Comparison of ENCODE assay signal across 8 cellular contexts in the genomic region with DNA sequence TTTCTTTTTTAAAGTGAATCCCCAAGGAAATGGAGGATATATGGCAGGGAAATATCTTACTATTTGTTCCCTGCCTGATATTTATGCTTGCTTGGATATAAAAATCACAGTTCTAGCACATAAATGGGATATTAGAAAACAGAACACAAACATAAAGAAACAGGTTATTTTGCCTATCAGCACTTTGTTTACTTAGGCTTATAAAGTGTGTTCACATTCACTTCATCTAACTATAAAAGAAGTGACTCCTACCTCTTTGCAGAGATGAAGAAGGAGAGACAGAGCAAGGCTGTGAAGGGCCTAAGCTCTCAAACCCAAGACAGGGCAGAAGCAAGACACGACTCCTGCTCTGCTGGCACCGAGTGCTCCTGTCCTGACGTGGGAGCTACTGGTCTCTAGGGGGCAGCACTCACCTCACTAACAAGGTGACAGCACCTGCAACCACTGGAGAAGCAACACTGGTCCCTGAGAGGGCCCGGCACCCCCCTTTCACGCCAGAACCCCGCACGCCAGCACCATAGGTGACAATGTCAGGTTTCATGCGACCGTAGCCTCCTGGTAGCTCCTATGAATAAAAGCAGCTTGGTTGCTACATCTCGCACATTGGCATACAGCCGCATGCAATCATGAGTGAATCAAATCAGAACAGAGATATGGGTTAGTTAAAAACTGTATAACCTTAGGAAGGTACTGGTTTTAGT. TPM values are rescaled to one million over a fixed set of nuclear protein-coding genes. Genes with fewer than 3 reads are reported as not detected.
DNase-seq lines count a peak whose midpoint lies in the region; ATAC-seq, FAIRE-seq and TF ChIP-seq lines count a peak whose summit lies in the region.

No MANE protein-coding gene starts in this region.

- FAIRE-seq in endothelial cell of umbilical vein (lab: Jason Lieb, UNC): peak; percentile 75

- intact Hi-C loops in endothelial cell of umbilical vein (cut with micrococcal nuclease): loop anchor here (1.0 kb wide), 2 partner anchors 91 to 103 kb away; a partner anchor contains a TSS
- intact Hi-C loops in naive thymus-derived CD4-positive, alpha-beta T cell (cut with micrococcal nuclease): loop anchor here (1.0 to 10.0 kb wide), 6 partner anchors 32 to 420 kb away; a partner anchor contains a TSS

- no peak overlapping the region for H3K4me2 ChIP-seq in endothelial cell of umbilical vein (ENCODE audit: insufficient read depth, low read length)

- no peak overlapping the region for H3K9ac ChIP-seq in endothelial cell of umbilical vein (replicated peaks; ENCODE audit: extremely low read depth, insufficient read depth, low read length)

- peak overlapping the region in 1 of 9 donors; percentile 15 for H3K27ac Mint-ChIP-seq in naive thymus-derived CD4-positive, alpha-beta T cell

- H3K27ac ChIP-seq in endothelial cell of umbilical vein (ENCODE audit: insufficient read depth, low read depth, low read length): no peak overlapping the region
- no peak overlapping the region for H3K27ac ChIP-seq in naive thymus-derived CD4-positive, alpha-beta T cell (ENCODE audit: low read depth, low read length)

- H4K20me1 ChIP-seq in endothelial cell of umbilical vein (replicated peaks; ENCODE audit: control insufficient read depth, extremely low read depth, insufficient read depth, low read length): no peaks in the 10 kb centered on the region

- CTCF ChIA-PET in endothelial cell of umbilical vein (lab: Charles Lee): interaction anchor here (0.6 to 2.5 kb wide), 25 partner anchors 9 to 223 kb away, joined by 3 to 21 read pairs (median 5); a partner anchor contains a TSS
- CTCF ChIA-PET in naive thymus-derived CD4-positive, alpha-beta T cell (lab: Charles Lee): interaction anchor here (0.5 to 5.9 kb wide), 12 partner anchors 14 to 1886 kb away, joined by 3 to 31 read pairs (median 4); a partner anchor contains a TSS

- H2AFZ ChIP-seq in endothelial cell of umbilical vein (ENCODE audit: low read depth, low read length): no peak overlapping the region

- peak; percentile 52 for ATAC-seq in HG02885 (IDR thresholded peaks at IDR 0.05; ENCODE audit: poor library complexity, unreplicated experiment)
- ATAC-seq in naive thymus-derived CD4-positive, alpha-beta T cell: peak; percentile 87
- ATAC-seq in stimulated activated naive CD8-positive, alpha-beta T cell treated with anti-CD3 and anti-CD28 coated beads, Interleukin-15, Interleukin-2, amounts not matched to agents 100 U/mL and 50 U/mL, for 24 hours: peak; percentile 78
- ATAC-seq in HG02840 (IDR thresholded peaks at IDR 0.05; ENCODE audit: low FRiP score, unreplicated experiment): no peak

- POLR2A ChIA-PET in endothelial cell of umbilical vein (lab: Charles Lee): no interaction called here
- POLR2A ChIA-PET in naive thymus-derived CD4-positive, alpha-beta T cell (lab: Charles Lee): no interaction called here

- H3K9me1 ChIP-seq in endothelial cell of umbilical vein (replicated peaks; ENCODE audit: control insufficient read depth, extremely low read depth, insufficient read depth, low read length): no peaks in the 10 kb centered on the region

- H3K36me3 Mint-ChIP-seq in naive thymus-derived CD4-positive, alpha-beta T cell: peaks cover 17 to 54% (median 23%) of the 10 kb centered on the region in 5 donors

- no TSS peak for BruUV-seq in endothelial cell of umbilical vein (replicated peaks; lab: Mats Ljungman, UMichigan)

- no peaks in the 10 kb centered on the region for H3K9me3 Mint-ChIP-seq in naive thymus-derived CD4-positive, alpha-beta T cell

- H3K9me3 ChIP-seq in endothelial cell of umbilical vein (replicated peaks; ENCODE audit: control insufficient read depth, insufficient read depth, low read length): no peaks in the 10 kb centered on the region
- H3K9me3 ChIP-seq in naive thymus-derived CD4-positive, alpha-beta T cell (ENCODE audit: control insufficient read depth in 2 of 3, low read length in 3 of 3): no peaks in the 10 kb centered on the region

- no peaks in the 10 kb centered on the region for H3K27me3 Mint-ChIP-seq in naive thymus-derived CD4-positive, alpha-beta T cell

- no peaks in the 10 kb centered on the region for H3K79me2 ChIP-seq in endothelial cell of umbilical vein (ENCODE audit: control insufficient read depth, insufficient read depth, low read length)

- H3K4me3 Mint-ChIP-seq in naive thymus-derived CD4-positive, alpha-beta T cell: peak overlapping the region in 1 of 10 donors; percentile 18

- no peak overlapping the region for H3K4me3 ChIP-seq in endothelial cell of umbilical vein (replicated peaks in 1 of 3; ENCODE audit: insufficient read depth in 1 of 3, low read depth in 1 of 3, low read length in 3 of 3)
- H3K4me3 ChIP-seq in naive thymus-derived CD4-positive, alpha-beta T cell (ENCODE audit: low read length): no peak overlapping the region

- H3K27me3 ChIP-seq in endothelial cell of umbilical vein (ENCODE audit: control insufficient read depth in 2 of 2, insufficient read depth in 2 of 2, low read length in 2 of 2): no peaks in the 10 kb centered on the region
- H3K27me3 ChIP-seq in naive thymus-derived CD4-positive, alpha-beta T cell (ENCODE audit: control insufficient read depth in 2 of 2, insufficient read depth in 2 of 2, low read length in 2 of 2): no peaks in the 10 kb centered on the region

- dilution Hi-C loops in endothelial cell of umbilical vein (cut with MboI; ENCODE audit: extremely low pct_ligation_motif_present, low sequenced_read_pairs): no loop called here

- DNase-seq in EH (ENCODE audit: low read depth) (peak; percentile 69), NCI-H748 (lab: John Stamatoyannopoulos, UW; ENCODE audit: unreplicated experiment) (peak; percentile 56), endothelial cell of umbilical vein (ENCODE audit: low read depth, low spot score) (peak; percentile 66)
- peak; percentile 81 for DNase-seq in activated CD8-positive, alpha-beta memory T cell treated with anti-CD3 and anti-CD28 coated beads for 24 hours
- DNase-seq in naive thymus-derived CD4-positive, alpha-beta T cell: peak; percentile 31 to 71 (median 65)
- peak; percentile 76 for DNase-seq in stimulated activated naive CD8-positive, alpha-beta T cell treated with anti-CD3 and anti-CD28 coated beads, Interleukin-15, Interleukin-2, amounts not matched to agents 100 U/mL and 50 U/mL, for 24 hours

- no peaks in the 10 kb centered on the region for H3K4me1 ChIP-seq in endothelial cell of umbilical vein (ENCODE audit: control insufficient read depth, extremely low read depth, insufficient read depth, low read length)
- peaks cover 4 to 24% of the 10 kb centered on the region in 2 donors for H3K4me1 ChIP-seq in naive thymus-derived CD4-positive, alpha-beta T cell (ENCODE audit: control insufficient read depth in 2 of 2, insufficient read depth in 2 of 2, low read length in 2 of 2)

- H3K36me3 ChIP-seq in endothelial cell of umbilical vein (ENCODE audit: control insufficient read depth in 2 of 2, extremely low read depth in 1 of 2, insufficient read depth in 2 of 2, low read length in 2 of 2): peaks cover 17 to 50% of the 10 kb centered on the region in 2 experiments
- peaks cover 11 to 73% (median 23%) of the 10 kb centered on the region in 3 experiments for H3K36me3 ChIP-seq in naive thymus-derived CD4-positive, alpha-beta T cell (ENCODE audit: control insufficient read depth in 2 of 3, insufficient read depth in 3 of 3, low read length in 3 of 3)

- TF ChIP-seq CTCF in endothelial cell of umbilical vein (IDR thresholded peaks at IDR 0.05; ENCODE audit: extremely low read depth in 1 of 2, insufficient read depth in 1 of 2, low read depth in 1 of 2, low read length in 2 of 2): peak; percentile 71 to 87

- H3K4me1 Mint-ChIP-seq in naive thymus-derived CD4-positive, alpha-beta T cell: peaks cover 31 to 59% (median 52%) of the 10 kb centered on the region in 7 donors

- no peak for TF ChIP-seq POLR2A in endothelial cell of umbilical vein (IDR thresholded peaks at IDR 0.05; ENCODE audit: low read depth, low read length)

TF ChIP-seq in endothelial cell of umbilical vein, 7 proteins besides CTCF, POLR2A, EP300 and RAD21 (continues in another document):
- TF ChIP-seq GATA2 (IDR thresholded peaks at IDR 0.05; ENCODE audit: insufficient read depth, insufficient read length, low read depth, low read length) (no peak), MYC (IDR thresholded peaks at IDR 0.05; ENCODE audit: low read depth, low read length) (no peak), JUN (IDR thresholded peaks at IDR 0.05; ENCODE audit: borderline replicate concordance, insufficient read depth, insufficient read length, low read depth) (no peak), POLR2AphosphoS5 (IDR thresholded peaks at IDR 0.05; ENCODE audit: insufficient read depth, low read depth, low read length) (no peak), EZH2 (IDR thresholded peaks at IDR 0.05; ENCODE audit: borderline replicate concordance, low read depth, low read length, severe bottlenecking) (no peak)
- TF ChIP-seq, protein P1, sequence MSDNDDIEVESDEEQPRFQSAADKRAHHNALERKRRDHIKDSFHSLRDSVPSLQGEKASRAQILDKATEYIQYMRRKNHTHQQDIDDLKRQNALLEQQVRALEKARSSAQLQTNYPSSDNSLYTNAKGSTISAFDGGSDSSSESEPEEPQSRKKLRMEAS (IDR thresholded peaks at IDR 0.05; ENCODE audit: insufficient read depth, insufficient read length): no peak

RNA-seq across cellular contexts. Expression of a gene that starts 32.0 kb away (rescaled TPM):
- 93.0 and 99.6 TPM in 2 replicates for total RNA-seq in endothelial cell of umbilical vein
- 63.9 and 82.3 TPM in 2 replicates for polyA plus RNA-seq in endothelial cell of umbilical vein
- polyA plus RNA-seq in endothelial cell of umbilical vein (2011; cell fraction: cytosol; rRNA removed): 67.6 and 75.3 TPM in 2 replicates
- polyA plus RNA-seq in endothelial cell of umbilical vein (2011; cell fraction: nucleus; rRNA removed): 140 TPM in 2 replicates
- polyA plus RNA-seq in endothelial cell of umbilical vein (2012): 91.4 and 97.4 TPM in 2 replicates
- 133 and 171 TPM in 2 replicates for polyA minus RNA-seq in endothelial cell of umbilical vein
- polyA minus RNA-seq in endothelial cell of umbilical vein (2011; cell fraction: cytosol; rRNA and poly(A)+ RNA removed): 63.8 TPM
- 137 and 175 TPM in 2 replicates for polyA minus RNA-seq in endothelial cell of umbilical vein (2011; cell fraction: nucleus; rRNA and poly(A)+ RNA removed)
- total RNA-seq in naive thymus-derived CD4-positive, alpha-beta T cell: 100 to 1,000 TPM in 4 of 5 experiments, 10 to 100 TPM in 1; 65.3 to 157 (median 138) TPM
- polyA plus RNA-seq in naive thymus-derived CD4-positive, alpha-beta T cell: 10 to 100 TPM; 48.6 to 89.4 TPM

RNA-seq across cellular contexts. Expression of a gene that starts 42.1 kb away (rescaled TPM):
- not detected in 2 replicates for total RNA-seq in endothelial cell of umbilical vein
- polyA plus RNA-seq in endothelial cell of umbilical vein: not detected in 2 replicates
- not detected in 2 replicates for polyA plus RNA-seq in endothelial cell of umbilical vein (2011; cell fraction: cytosol; rRNA removed)
- polyA plus RNA-seq in endothelial cell of umbilical vein (2011; cell fraction: nucleus; rRNA removed): not detected in 2 replicates
- not detected in 2 replicates for polyA plus RNA-seq in endothelial cell of umbilical vein (2012)
- polyA minus RNA-seq in endothelial cell of umbilical vein: not detected in 2 replicates
- not detected for polyA minus RNA-seq in endothelial cell of umbilical vein (2011; cell fraction: cytosol; rRNA and poly(A)+ RNA removed)
- polyA minus RNA-seq in endothelial cell of umbilical vein (2011; cell fraction: nucleus; rRNA and poly(A)+ RNA removed): not detected in 2 replicates
- total RNA-seq in naive thymus-derived CD4-positive, alpha-beta T cell: not detected
- polyA plus RNA-seq in naive thymus-derived CD4-positive, alpha-beta T cell: not detected
